Comparison of ENCODE assay signal across 12 cellular contexts in the genomic region with DNA sequence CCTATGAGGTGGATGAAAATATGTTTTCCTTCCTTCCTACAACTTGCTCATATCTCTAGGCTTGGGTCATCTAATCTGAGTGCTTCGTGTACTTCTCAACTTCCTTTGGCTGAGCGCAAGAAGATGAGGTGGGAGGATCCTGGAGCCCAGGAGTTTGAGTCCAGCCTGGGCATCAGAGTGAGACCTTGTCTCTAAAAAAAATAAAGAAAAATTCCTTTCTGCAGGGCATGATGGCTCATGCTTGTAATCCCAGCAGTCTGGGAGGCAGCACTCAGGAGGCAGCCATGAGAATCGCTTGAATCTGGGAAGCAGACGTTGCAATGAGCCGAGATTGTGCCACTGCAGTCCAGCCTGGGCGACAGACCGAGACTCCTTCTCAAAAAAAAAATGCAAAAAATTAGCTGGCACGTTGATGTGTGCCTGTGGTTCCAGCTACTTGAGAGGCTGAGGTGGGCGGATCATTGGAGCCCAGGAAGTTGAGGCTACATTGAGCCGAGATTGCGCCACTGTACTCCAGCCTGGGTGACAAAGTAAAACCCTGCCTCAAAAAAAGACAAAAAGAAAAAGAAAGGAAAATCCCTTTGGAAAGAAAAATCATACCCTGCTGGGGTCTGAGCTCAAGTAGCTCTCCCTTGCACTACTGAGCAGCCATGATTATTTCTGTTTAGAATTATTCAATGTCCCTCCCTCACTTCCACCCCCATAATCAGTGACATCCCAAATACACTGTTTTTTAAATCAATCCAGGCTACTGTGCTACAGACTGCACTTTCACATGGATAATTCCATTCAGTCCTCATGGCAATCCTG. TPM values are rescaled to one million over a fixed set of nuclear protein-coding genes. Genes with fewer than 3 reads are reported as not detected.
DNase-seq lines count a peak whose midpoint lies in the region; ATAC-seq and TF ChIP-seq lines count a peak whose summit lies in the region.
"Had no signal": no experiment of that assay in that cellular context is flagged by ENCODE, and none has a peak within 500 bp of the region (broad histone marks: within the 10 kb centered on the region; RNA-seq: fewer than 3 reads in every experiment).

No MANE protein-coding gene starts in this region.

- peaks cover 10% of the 10 kb centered on the region for H3F3A ChIP-seq in neural progenitor cell (ENCODE audit: low read depth)

- no peaks in the 10 kb centered on the region for H3K9me3 ChIP-seq in neural progenitor cell (ENCODE audit: low read depth)

- peak overlapping the region; percentile 69 for H2AFZ ChIP-seq in neural progenitor cell (replicated peaks)
- H2AFZ ChIP-seq: PC-9 had no signal

- H3K27me3 ChIP-seq in neural progenitor cell: no peaks in the 10 kb centered on the region

- ATAC-seq in HG03196 (IDR thresholded peaks at IDR 0.05; ENCODE audit: unreplicated experiment) (no peak), GM18867 (IDR thresholded peaks at IDR 0.05; ENCODE audit: unreplicated experiment) (no peak)

- H3K36me3 ChIP-seq in neural progenitor cell: no peaks in the 10 kb centered on the region

- H3K27me3 Mint-ChIP-seq in CD14-positive monocyte (ENCODE audit: low read depth in 3 of 3) (no peaks in the 10 kb centered on the region), neural progenitor cell (ENCODE audit: insufficient read depth, low read depth) (peaks cover 4% of the 10 kb centered on the region)

- peak overlapping the region; percentile 48 for H3K4me2 ChIP-seq in neural progenitor cell
- H3K4me2 ChIP-seq: PC-9 had no signal

- H3K36me3 Mint-ChIP-seq in CD14-positive monocyte (no peaks in the 10 kb centered on the region), neural progenitor cell (peaks cover 2% of the 10 kb centered on the region)

- H3K4me1 Mint-ChIP-seq in CD14-positive monocyte (peaks cover 35% of the 10 kb centered on the region), neural progenitor cell (peaks cover 11% of the 10 kb centered on the region)

- H3K4me3 Mint-ChIP-seq in CD14-positive monocyte: peak overlapping the region; percentile 79 to 92
- peak overlapping the region; percentile 55 for H3K4me3 Mint-ChIP-seq in neural progenitor cell

- H3K9me3 Mint-ChIP-seq in CD14-positive monocyte (peaks cover 0 to 4% (median 0%) of the 10 kb centered on the region in 7 donors), neural progenitor cell (peaks cover 8% of the 10 kb centered on the region)

- peaks cover 7% of the 10 kb centered on the region for H3K4me1 ChIP-seq in neural progenitor cell

- no peak for DNase-seq in CD14-positive monocyte (ENCODE audit: low spot score)
- peak; percentile 88 for DNase-seq in NCI-H226
- no peak for DNase-seq in epithelial cell of prostate (ENCODE audit: low read depth, low spot score)
- DNase-seq in neural progenitor cell (ENCODE audit: low spot score): peak; percentile 5
- no peak for DNase-seq in putamen (ENCODE audit: low spot score)
- DNase-seq in retina: no peak
- DNase-seq: amniotic stem cell, DMS 273 treated with DMSO at 0.1 percent for 48 hours, KG1, PC-9 had no signal

- H3K9ac ChIP-seq in neural progenitor cell: no peak overlapping the region

- H4K20me1 ChIP-seq in neural progenitor cell (ENCODE audit: low read depth): no peaks in the 10 kb centered on the region

- H3K27ac Mint-ChIP-seq in CD14-positive monocyte: peak overlapping the region; percentile 79 to 92 (median 90)
- peak overlapping the region; percentile 35 for H3K27ac Mint-ChIP-seq in neural progenitor cell

- H3K27ac ChIP-seq in epithelial cell of prostate (peak overlapping the region; percentile 31), neural progenitor cell (no peak overlapping the region)
- H3K27ac ChIP-seq: PC-9 had no signal

- TF ChIP-seq CTCF in CD14-positive monocyte (IDR thresholded peaks at IDR 0.05) (no peak), neural progenitor cell (IDR thresholded peaks at IDR 0.05) (no peak)

- intact Hi-C loops in CD14-positive monocyte (cut with micrococcal nuclease): no loop called here

- H3K79me2 ChIP-seq in neural progenitor cell (ENCODE audit: low read depth): no peaks in the 10 kb centered on the region

- no peak overlapping the region for H3K4me3 ChIP-seq in neural progenitor cell
- H3K4me3 ChIP-seq: PC-9 had no signal

RNA-seq across cellular contexts. Expression of gene RAB11A, which starts 28.0 kb away (rescaled TPM):
- 100 to 1,000 TPM; 300 to 310 TPM for polyA plus RNA-seq in CD14-positive monocyte
- 261 and 482 TPM in 2 replicates for total RNA-seq in neural progenitor cell (ENCODE audit: low replicate concordance)

RNA-seq across cellular contexts. Expression of gene DENND4A, which starts 49.2 kb away (rescaled TPM):
- 1 to 10 TPM; 4.6 to 6.9 TPM for polyA plus RNA-seq in CD14-positive monocyte
- 3.7 and 4.8 TPM in 2 replicates for total RNA-seq in neural progenitor cell (ENCODE audit: low replicate concordance)

Comparison
In these comparisons a context has a peak if more than half of its experiments do, and no peak if none do; other contexts are left out.
1. DNase-seq: peak in NCI-H226 (single experiment) and neural progenitor cell (single experiment); none in CD14-positive monocyte (single experiment), epithelial cell of prostate (single experiment), putamen (single experiment) and retina (single experiment).